ENCODE assay signal across 8 cellular contexts in the genomic region with DNA sequence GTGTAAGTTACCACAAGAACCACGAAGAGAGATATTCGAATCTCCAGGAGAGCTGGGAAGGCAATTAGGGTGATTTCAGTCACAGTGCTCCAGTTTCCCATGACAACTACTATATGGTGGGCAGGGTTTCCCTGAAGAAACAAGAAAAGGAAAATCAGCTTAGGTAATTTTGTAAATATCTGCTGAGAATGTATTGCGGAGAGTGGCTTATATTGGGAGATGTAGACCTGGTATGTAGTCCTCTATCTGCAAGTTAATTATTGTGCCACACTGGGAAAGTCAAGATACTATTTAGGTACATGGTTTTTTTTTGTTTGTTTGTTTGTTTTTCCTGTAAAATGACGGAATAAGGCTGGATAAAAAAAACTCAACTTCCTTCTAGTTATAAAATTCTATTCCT. TPM values are rescaled to one million over a fixed set of nuclear protein-coding genes. Genes with fewer than 3 reads are reported as not detected.
"Had no signal": no experiment of that assay in that cellular context is flagged by ENCODE, and none has a peak within 500 bp of the region (broad histone marks: within the 10 kb centered on the region; RNA-seq: fewer than 3 reads in every experiment).

A gene with protein sequence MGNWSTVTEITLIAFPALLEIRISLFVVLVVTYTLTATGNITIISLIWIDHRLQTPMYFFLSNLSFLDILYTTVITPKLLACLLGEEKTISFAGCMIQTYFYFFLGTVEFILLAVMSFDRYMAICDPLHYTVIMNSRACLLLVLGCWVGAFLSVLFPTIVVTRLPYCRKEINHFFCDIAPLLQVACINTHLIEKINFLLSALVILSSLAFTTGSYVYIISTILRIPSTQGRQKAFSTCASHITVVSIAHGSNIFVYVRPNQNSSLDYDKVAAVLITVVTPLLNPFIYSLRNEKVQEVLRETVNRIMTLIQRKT (minus strand): TSS at position 101 of the 400 bp plus-strand sequence. CDS start 0 bp downstream, at position 101.

- DNase-seq: GM23248, H9, HCEC 1CT, KBM-7 had no signal

- H3K4me3 ChIP-seq: GM23248 had no signal

- H2AFZ ChIP-seq: GM23248 had no signal

- H3K27ac ChIP-seq: GM23248, KMS-11 had no signal

- H3K9ac ChIP-seq: GM23248, KMS-11 had no signal

- H3K4me2 ChIP-seq: KMS-11 had no signal

RNA-seq across cellular contexts. Expression of the gene that starts here (rescaled TPM):
- total RNA-seq: GM23248, H4, H9, HT-29 had no signal
- polyA plus RNA-seq: GM23248, IgD-negative memory B cell had no signal
